10 cellular contexts compared by ENCODE assay signal in the genomic region with DNA sequence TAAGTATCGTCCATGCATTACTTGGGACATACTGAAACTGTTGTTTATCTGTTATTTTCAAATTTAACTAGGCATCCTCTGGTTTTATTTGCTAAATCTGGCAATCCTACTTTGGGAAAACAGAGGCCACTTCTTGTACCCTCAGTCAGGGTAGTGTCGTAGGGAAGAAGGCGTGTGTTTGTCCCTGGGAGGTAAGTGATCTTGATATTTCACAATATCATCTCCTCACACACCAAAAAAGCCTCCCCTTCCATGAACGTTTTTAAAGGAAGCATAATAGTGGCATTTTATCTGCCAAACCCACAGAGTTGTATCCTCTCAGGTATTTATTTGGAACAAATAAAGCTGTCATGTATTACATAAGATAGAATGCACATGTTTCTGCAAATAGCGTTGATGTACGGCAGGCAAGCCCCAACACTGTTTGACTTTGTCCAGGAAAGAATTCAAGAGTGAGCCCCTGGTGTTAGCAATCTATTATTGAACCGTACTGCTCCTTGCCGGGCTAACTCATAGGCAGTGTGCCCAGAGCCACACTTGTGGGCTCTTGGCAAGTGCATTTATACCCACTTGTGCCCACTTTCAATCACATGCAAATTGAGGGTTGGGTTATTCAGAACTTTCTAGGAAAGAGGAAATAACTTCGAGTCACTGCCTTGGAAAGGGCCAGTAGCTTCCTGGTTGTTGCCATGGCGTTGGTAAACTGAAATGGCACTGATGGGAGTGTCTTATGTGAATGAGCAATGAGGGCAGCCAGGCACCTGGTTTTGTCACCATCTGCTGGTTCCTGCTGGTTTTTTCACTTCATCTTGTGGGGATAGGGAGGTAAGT.
DNase-seq lines count a peak whose midpoint lies in the region; ATAC-seq, FAIRE-seq and TF ChIP-seq lines count a peak whose summit lies in the region.
"Had no signal": no experiment of that assay in that cellular context is flagged by ENCODE, and none has a peak within 500 bp of the region (broad histone marks: within the 10 kb centered on the region; RNA-seq: fewer than 3 reads in every experiment).

No MANE protein-coding gene starts in this region.

- no peak overlapping the region for H4K5ac ChIP-seq in H1 (ENCODE audit: insufficient read length, low read depth, low read length)

- no peaks in the 10 kb centered on the region for H3K79me2 ChIP-seq in H1 (ENCODE audit: control insufficient read depth in 1 of 2, insufficient read depth in 2 of 2, low read length in 2 of 2)

- no peak overlapping the region for H3K4me2 ChIP-seq in H1 (ENCODE audit: insufficient read depth in 1 of 2, low read depth in 2 of 2, low read length in 2 of 2)

- POLR2A ChIA-PET in H1 (lab: Charles Lee; ENCODE audit: partially characterized antibody): no interaction called here

- no peaks in the 10 kb centered on the region for H3K23me2 ChIP-seq in H1 (ENCODE audit: low read depth, low read length)

- no peaks in the 10 kb centered on the region; the same call in 1 of the 2 replicates for H3K36me3 Mint-ChIP-seq in HFFc6 (ENCODE audit: low read depth)
- H3K36me3 Mint-ChIP-seq: IgD-negative memory B cell had no signal

- no peak overlapping the region for H2BK12ac ChIP-seq in H1 (ENCODE audit: low read depth, low read length)

- H3K9me3 Mint-ChIP-seq in HFFc6: peaks cover 6% of the 10 kb centered on the region; the same call in 1 of the 2 replicates

- no peak overlapping the region for H3K27ac Mint-ChIP-seq in HFFc6

- TF ChIP-seq RAD21 in H1 (IDR thresholded peaks at IDR 0.05 in 1 of 2, conservative IDR thresholded peaks at IDR 0.05 in 1 of 2; ENCODE audit: low read depth in 2 of 2, low read length in 2 of 2): peak; percentile 65 to 72

- H4K20me1 ChIP-seq in H1 (replicated peaks in 1 of 2; ENCODE audit: control insufficient read depth in 1 of 2, insufficient read depth in 2 of 2, low read length in 2 of 2): no peaks in the 10 kb centered on the region

- no peak overlapping the region for H3K23ac ChIP-seq in H1 (ENCODE audit: insufficient read length)

- CTCF ChIA-PET in H1 (lab: Charles Lee; ENCODE audit: partially characterized antibody): interaction anchor here (0.7 to 2.1 kb wide), 6 partner anchors 7 to 454 kb away, joined by 3 to 6 read pairs (median 4); no protein-coding TSS in a partner anchor

- no peak overlapping the region for H4K91ac ChIP-seq in H1 (replicated peaks; ENCODE audit: insufficient read length, low read length)

- H3K4me3 ChIP-seq in H1 (ENCODE audit: extremely low read depth in 1 of 4, insufficient read depth in 2 of 4, low read depth in 3 of 4, low read length in 4 of 4): no peak overlapping the region
- H3K4me3 ChIP-seq: cardiac muscle cell had no signal

- no peak overlapping the region for H3K4me3 Mint-ChIP-seq in HFFc6

- peak; percentile 58 for ATAC-seq in stimulated activated naive CD8-positive, alpha-beta T cell treated with anti-CD3 and anti-CD28 coated beads, Interleukin-15, Interleukin-2, amounts not matched to agents 100 U/mL and 50 U/mL, for 24 hours

- H3K56ac ChIP-seq in H1 (replicated peaks; ENCODE audit: insufficient read length, low read depth, low read length): no peak overlapping the region

- H3K4me1 ChIP-seq in H1 (replicated peaks in 1 of 4; ENCODE audit: control insufficient read depth in 3 of 4, insufficient read depth in 4 of 4, low read length in 3 of 4): peaks cover 0 to 3% (median 0%) of the 10 kb centered on the region in 4 experiments; a peak in 2 of 7 replicates

- no peak overlapping the region for H4K8ac ChIP-seq in H1 (ENCODE audit: extremely low read depth, insufficient read depth, low read length)

- H3K27ac ChIP-seq in H1 (ENCODE audit: low read depth, low read length): no peak overlapping the region
- H3K27ac ChIP-seq: cardiac muscle cell had no signal

- DNase-seq in H4 (ENCODE audit: low spot score) (peak; percentile 39), NCI-H146 treated with DMSO at 0.1 percent for 48 hours (lab: John Stamatoyannopoulos, UW; ENCODE audit: unreplicated experiment) (peak; percentile 77), H1 (ENCODE audit: low read depth in 1 of 2, low spot score in 2 of 2) (peak in 1 of 2 experiments; percentile 51), NCI-H2029 (lab: John Stamatoyannopoulos, UW) (no peak), posterior vena cava (ENCODE audit: low spot score) (no peak), HFFc6 (no peak)
- DNase-seq in stimulated activated naive CD8-positive, alpha-beta T cell treated with anti-CD3 and anti-CD28 coated beads, Interleukin-15, Interleukin-2, amounts not matched to agents 100 U/mL and 50 U/mL, for 24 hours: no peak

- no peak overlapping the region for H2BK120ac ChIP-seq in H1 (replicated peaks; ENCODE audit: low read depth, low read length)

- no peak for TF ChIP-seq EP300 in H1 (IDR thresholded peaks at IDR 0.05; ENCODE audit: borderline replicate concordance in 1 of 2, low read depth in 2 of 2, low read length in 2 of 2)

- 83% methylated on average over 10 of the region's 10 CpGs; no CpG with 5 or more reads in 1 of the 2 experiments for WGBS in H1 (ENCODE audit: extremely low coverage in 1 of 2, insufficient coverage in 1 of 2, insufficient read length in 1 of 2, insufficient replicate concordance in 2 of 2, low coverage in 1 of 2, low lambda C conversion rate in 2 of 2, missing lambda C conversion rate in 1 of 2), 2 experiments

- H3K18ac ChIP-seq in H1 (ENCODE audit: extremely low read depth, low read length): no peak overlapping the region

- H3K27me3 Mint-ChIP-seq in HFFc6 (ENCODE audit: insufficient read depth): peaks cover 6% of the 10 kb centered on the region

- peaks cover 0 to 2% of the 10 kb centered on the region in 2 experiments; a peak in 1 of 4 replicates for H3K9me3 ChIP-seq in H1 (ENCODE audit: insufficient read depth in 2 of 2, low read depth in 1 of 2, low read length in 1 of 2)

- no peak overlapping the region for H3K14ac ChIP-seq in H1 (ENCODE audit: insufficient read length)

- H3K36me3 ChIP-seq in H1 (ENCODE audit: control insufficient read depth in 2 of 4, insufficient read depth in 4 of 4, low read length in 3 of 4): no peaks in the 10 kb centered on the region
- H3K36me3 ChIP-seq: cardiac muscle cell had no signal

- H3K4ac ChIP-seq in H1 (replicated peaks; ENCODE audit: insufficient read length, low read depth, low read length): no peak overlapping the region

- H2AFZ ChIP-seq in H1 (ENCODE audit: low read length): no peak overlapping the region

- no peaks in the 10 kb centered on the region for H3K4me1 Mint-ChIP-seq in HFFc6 (ENCODE audit: low read depth)

- intact Hi-C loops in posterior vena cava (cut with DNase I): no loop called here

- H2BK15ac ChIP-seq in H1 (ENCODE audit: low read length): no peak overlapping the region

- FAIRE-seq in H1 (lab: Jason Lieb, UNC): peak; percentile 80

- TF ChIP-seq CTCF in GM12873 (IDR thresholded peaks at IDR 0.05; ENCODE audit: insufficient read depth, low read depth, low read length, missing control alignments) (peak; percentile 56), H1 (IDR thresholded peaks at IDR 0.05; ENCODE audit: control extremely low read depth in 1 of 3, insufficient read depth in 1 of 3, low read depth in 1 of 3, low read length in 3 of 3) (peak; percentile 36 to 60 (median 47)), HFFc6 (IDR thresholded peaks at IDR 0.05) (no peak)

- H2BK5ac ChIP-seq in H1 (ENCODE audit: low read depth, low read length): no peak overlapping the region

- H3K27me3 ChIP-seq in H1 (replicated peaks in 1 of 4; ENCODE audit: control insufficient read depth in 3 of 4, extremely low read depth in 1 of 4, insufficient read depth in 3 of 4, low read length in 3 of 4): no peaks in the 10 kb centered on the region
- H3K27me3 ChIP-seq: cardiac muscle cell had no signal

- no peak overlapping the region for H2AK5ac ChIP-seq in H1 (ENCODE audit: low read depth, low read length)

- no peak overlapping the region for H2BK20ac ChIP-seq in H1 (ENCODE audit: low read length)

- no peaks in the 10 kb centered on the region for H3K79me1 ChIP-seq in H1 (ENCODE audit: low read depth, low read length)

- no peak overlapping the region for H3K9ac ChIP-seq in H1 (replicated peaks in 1 of 4; ENCODE audit: extremely low read depth in 1 of 4, low read depth in 3 of 4, low read length in 3 of 4)

- no peak for TF ChIP-seq POLR2A in H1 (IDR thresholded peaks at IDR 0.05; ENCODE audit: control extremely low read depth in 1 of 2, low read depth in 2 of 2, low read length in 2 of 2)

TF ChIP-seq in H1, 55 proteins besides CTCF, POLR2A, EP300 and RAD21 (continues in another document):
- TF ChIP-seq, protein P1, sequence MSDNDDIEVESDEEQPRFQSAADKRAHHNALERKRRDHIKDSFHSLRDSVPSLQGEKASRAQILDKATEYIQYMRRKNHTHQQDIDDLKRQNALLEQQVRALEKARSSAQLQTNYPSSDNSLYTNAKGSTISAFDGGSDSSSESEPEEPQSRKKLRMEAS (IDR thresholded peaks at IDR 0.05): no peak
- no peak for TF ChIP-seq CBX5 (IDR thresholded peaks at IDR 0.05; ENCODE audit: low read depth, low read length)
- no peak for TF ChIP-seq POLR2AphosphoS5 (IDR thresholded peaks at IDR 0.05; ENCODE audit: low read depth, low read length)
- TF ChIP-seq BACH1 (IDR thresholded peaks at IDR 0.05; ENCODE audit: low read length): no peak

Comparison
In these comparisons a context has a peak if more than half of its experiments do, and no peak if none do; other contexts are left out.
1. DNase-seq: peak in H4 (single experiment) and NCI-H146 treated with DMSO at 0.1 percent for 48 hours (single experiment); none in stimulated activated naive CD8-positive, alpha-beta T cell treated with anti-CD3 and anti-CD28 coated beads, Interleukin-15, Interleukin-2, amounts not matched to agents 100 U/mL and 50 U/mL, for 24 hours (single experiment), NCI-H2029 (single experiment), posterior vena cava (single experiment) and HFFc6 (single experiment).